ENCODE assay signal across 18 cellular contexts in the genomic region with DNA sequence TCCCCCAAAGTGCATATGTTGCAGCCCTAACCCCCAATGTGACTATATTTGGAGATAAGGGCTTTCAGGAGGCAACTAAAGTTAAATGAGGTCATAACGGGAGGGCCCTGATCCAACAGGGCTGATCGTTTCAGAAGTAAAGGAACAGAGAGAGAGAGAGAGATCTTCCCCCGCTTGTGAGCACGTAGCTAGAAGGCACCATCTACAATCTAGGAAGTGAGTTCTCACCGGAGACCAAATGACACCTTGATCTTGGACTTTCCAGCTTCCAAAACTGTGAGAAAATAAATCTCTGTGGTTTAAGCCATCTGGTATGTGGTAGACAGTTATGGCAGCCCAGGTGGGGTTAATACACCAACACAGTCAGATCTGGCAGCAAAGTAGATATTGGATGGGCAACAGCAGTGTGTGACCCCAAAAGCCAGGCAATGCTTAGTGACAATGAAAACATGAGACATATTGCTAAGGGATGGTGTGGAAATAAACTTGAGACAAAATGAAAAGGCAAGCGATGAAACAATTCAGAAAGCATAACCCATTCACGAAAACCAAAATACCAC.
"Had no signal": no experiment of that assay in that cellular context is flagged by ENCODE, and none has a peak within 500 bp of the region (broad histone marks: within the 10 kb centered on the region; RNA-seq: fewer than 3 reads in every experiment).

No MANE protein-coding gene starts in this region.

- H3K36me3 ChIP-seq: esophagus muscularis mucosa, gastrocnemius medialis, heart right ventricle, left lung, lower lobe of right lung had no signal

- H3K27me3 ChIP-seq: gastrocnemius medialis had no signal

- DNase-seq: dermis blood vessel endothelial cell; dorsolateral prefrontal cortex; effector CD4-positive, alpha-beta T cell; effector memory CD4-positive, alpha-beta T cell; foreskin melanocyte; gastrocnemius medialis; glutamatergic neuron; head of caudate nucleus; heart right ventricle; hippocampal formation; left cardiac atrium; left lung; left ventricle myocardium superior; lower lobe of right lung; mesenchymal stem cell; midbrain had no signal

- H3K4me1 ChIP-seq: gastrocnemius medialis, left lung, lower lobe of right lung had no signal

- H3K4me3 ChIP-seq: coronary artery, dorsolateral prefrontal cortex, esophagus muscularis mucosa, gastrocnemius medialis, heart right ventricle, left lung, lower lobe of right lung had no signal

- ATAC-seq: gastrocnemius medialis, heart right ventricle, left cardiac atrium, left lung, left ventricle myocardium superior, lower lobe of right lung had no signal

- H3K27ac ChIP-seq: coronary artery, dorsolateral prefrontal cortex, esophagus muscularis mucosa, gastrocnemius medialis, heart right ventricle, left lung, lower lobe of right lung had no signal

- H3K9me3 ChIP-seq: gastrocnemius medialis, left lung, lower lobe of right lung had no signal
